In genomic region chr21:15063821-15064575, GRCh38 we compare ENCODE assay signal across 8 cellular contexts. TPM values are rescaled to one million over a fixed set of nuclear protein-coding genes. Genes with fewer than 3 reads are reported as not detected.
DNase-seq lines count a peak whose midpoint lies in the region; ATAC-seq and TF ChIP-seq lines count a peak whose summit lies in the region.

No MANE protein-coding gene starts in this region.

- H3K27me3 ChIP-seq in MM.1S (replicated peaks; ENCODE audit: insufficient read depth, low read length) (peaks cover 7% of the 10 kb centered on the region; the same call in 1 of the 2 replicates), prostate gland (replicated peaks; ENCODE audit: insufficient read depth) (no peaks in the 10 kb centered on the region)

- ATAC-seq in GM21786 (IDR thresholded peaks at IDR 0.05; ENCODE audit: unreplicated experiment), result peak; percentile 1
- no peak for ATAC-seq in activated CD4-positive, CD25-positive, alpha-beta regulatory T cell treated with anti-CD3 and anti-CD28 coated beads, Interleukin-2, amount 50 U/mL, for 24 hours

- under 1% methylated on average over 52 of the region's 57 CpGs for WGBS in prostate gland

- peak overlapping the region; percentile 58 for H3K4me2 ChIP-seq in MM.1S (ENCODE audit: low read depth, low read length)

- no peak overlapping the region for H3K27ac ChIP-seq in MM.1S (ENCODE audit: low read length)
- H3K27ac ChIP-seq in prostate gland, result peak overlapping the region; percentile 96

- peaks cover 4% of the 10 kb centered on the region; the same call in 1 of the 2 replicates for H3F3A ChIP-seq in MM.1S (ENCODE audit: insufficient read depth, low read length)

- H3K9me3 ChIP-seq in MM.1S (replicated peaks; ENCODE audit: insufficient read depth, low read length) (no peaks in the 10 kb centered on the region), prostate gland (no peaks in the 10 kb centered on the region)

- TF ChIP-seq CTCF in MM.1S (IDR thresholded peaks at IDR 0.05; ENCODE audit: low read length), result no peak
- no peak for TF ChIP-seq CTCF in astrocyte of the cerebellum (IDR thresholded peaks at IDR 0.05; ENCODE audit: low read depth, low read length, missing control alignments)
- no peak for TF ChIP-seq CTCF in prostate gland (IDR thresholded peaks at IDR 0.05)

- in situ Hi-C loops in astrocyte of the cerebellum (cut with HindIII; ENCODE audit: low sequenced_read_pairs), result no loop called here

- peak overlapping the region; percentile 53; the same call in 1 of the 2 replicates for H3K9ac ChIP-seq in MM.1S (ENCODE audit: low read length)

- H3K79me2 ChIP-seq in MM.1S (ENCODE audit: low read length), result peaks cover 40% of the 10 kb centered on the region

- H2AFZ ChIP-seq in MM.1S (ENCODE audit: low read length), result peak overlapping the region; percentile 71

- no peak for TF ChIP-seq POLR2A in prostate gland (IDR thresholded peaks at IDR 0.05)

- H3K36me3 ChIP-seq in MM.1S (replicated peaks; ENCODE audit: insufficient read depth, low read length) (no peaks in the 10 kb centered on the region), prostate gland (no peaks in the 10 kb centered on the region)

- H3K9me2 ChIP-seq in MM.1S (replicated peaks; ENCODE audit: insufficient read depth, low read length), result no peaks in the 10 kb centered on the region

- peak overlapping the region; percentile 68 for H3K4me3 ChIP-seq in MM.1S (ENCODE audit: low read length)
- peak overlapping the region; percentile 78 for H3K4me3 ChIP-seq in astrocyte of the cerebellum (ENCODE audit: low read depth, low read length)
- H3K4me3 ChIP-seq in prostate gland, result peak overlapping the region; percentile 88 to 97

- no peaks in the 10 kb centered on the region for H4K20me1 ChIP-seq in MM.1S (ENCODE audit: insufficient read depth, low read length)

- H3K4me1 ChIP-seq in MM.1S (ENCODE audit: low read length), result no peaks in the 10 kb centered on the region
- no peaks in the 10 kb centered on the region for H3K4me1 ChIP-seq in prostate gland (replicated peaks)

- peak; percentile 59 for DNase-seq in Daoy (ENCODE audit: low read depth)
- peak; percentile 0 for DNase-seq in MM.1S
- no peak for DNase-seq in astrocyte of the cerebellum (ENCODE audit: low read depth)
- peak; percentile 22 to 29 for DNase-seq in hippocampal formation (lab: John Stamatoyannopoulos, UW)
- DNase-seq in prostate gland (ENCODE audit: low spot score), result peak; percentile 34
- no peak for DNase-seq in DMS153 (lab: John Stamatoyannopoulos, UW)

- intact Hi-C loops in prostate gland (cut with DNase I), result loop anchor here (2.0 to 10.0 kb wide), 5 partner anchors 55 to 679 kb away; partner anchors contain the start of gene HSPA13

RNA-seq across cellular contexts. Expression of gene NRIP1, which starts 0.8 kb away (rescaled TPM):
- 18.1 and 22.6 TPM in 2 replicates for total RNA-seq in Daoy (2014; rRNA removed; shearing (Covaris generic))
- 10 to 100 TPM; 29.3 to 43.1 TPM for total RNA-seq in prostate gland

Comparison
In these comparisons a context has a peak if more than half of its experiments do, and no peak if none do; other contexts are left out.
1. DNase-seq: peak in Daoy (single experiment), MM.1S (single experiment), hippocampal formation (2 of 2) and prostate gland (single experiment); none in astrocyte of the cerebellum (single experiment) and DMS153 (single experiment).
2. Peak in every context shown above with its lines, with median percentiles within 50 percentile points of each other: H3K4me3 ChIP-seq.